ENCODE assay signal across 24 cellular contexts in the genomic region with DNA sequence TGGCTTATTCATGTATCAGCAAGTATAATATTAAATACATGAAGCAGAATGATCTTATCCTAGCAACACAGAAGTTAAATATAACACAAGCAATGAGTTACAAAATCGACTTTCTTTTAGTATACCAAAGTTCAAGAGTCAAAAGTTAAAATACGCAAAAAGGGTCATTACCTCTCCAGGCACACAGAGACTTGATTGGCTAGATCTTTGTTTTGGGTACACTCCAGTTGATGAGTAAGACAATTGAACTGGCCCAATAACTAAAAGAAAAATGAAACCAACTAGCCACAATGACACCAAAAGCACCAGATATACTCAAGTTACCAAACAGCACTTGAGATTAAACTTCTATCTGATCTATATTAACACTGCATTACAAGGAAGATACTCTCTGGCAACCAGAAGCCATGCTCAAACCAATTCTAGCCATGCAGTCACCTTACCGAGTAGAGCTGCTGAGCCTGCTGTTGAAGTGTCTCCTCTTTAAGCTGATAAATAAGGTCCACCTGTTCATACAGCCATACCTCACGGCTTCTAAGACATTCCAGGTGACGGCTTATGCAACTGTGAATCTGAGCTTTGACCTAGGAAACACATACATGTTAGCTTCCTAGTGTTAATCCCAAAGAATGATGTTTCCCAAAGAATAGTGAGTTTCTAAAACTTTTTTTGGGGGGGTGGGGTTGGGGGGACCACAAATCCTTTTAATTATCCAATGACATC. TPM values are rescaled to one million over a fixed set of nuclear protein-coding genes. Genes with fewer than 3 reads are reported as not detected.
A peak's percentile ranks its signal among the peaks of the same experiment; 100 is the strongest.
DNase-seq lines count a peak whose midpoint lies in the region; ATAC-seq and TF ChIP-seq lines count a peak whose summit lies in the region.
"Had no signal": no experiment of that assay in that cellular context is flagged by ENCODE, and none has a peak within 500 bp of the region (broad histone marks: within the 10 kb centered on the region; RNA-seq: fewer than 3 reads in every experiment).

No MANE protein-coding gene starts in this region.

- H4K91ac ChIP-seq in H9 (ENCODE audit: insufficient read length, low read depth, low read length): no peak overlapping the region

- peak overlapping the region; percentile 76 for H3K27ac Mint-ChIP-seq in HFFc6
- no peak overlapping the region for H3K27ac Mint-ChIP-seq in H9
- H3K27ac Mint-ChIP-seq: brain had no signal

- H3T11ph ChIP-seq in H9 (ENCODE audit: low read length): no peak overlapping the region

- no peak overlapping the region for H3K9ac ChIP-seq in H9 (ENCODE audit: extremely low read depth, insufficient read length, low read length)

- H3K18ac ChIP-seq in H9 (ENCODE audit: insufficient read length, low read depth, low read length): no peak overlapping the region

- H3K27ac ChIP-seq in brain microvascular endothelial cell (peak overlapping the region; percentile 43), neutrophil (peak overlapping the region; percentile 41), H9 (ENCODE audit: insufficient read length, low read depth, low read length) (no peak overlapping the region), thyroid gland (no peak overlapping the region)
- H3K27ac ChIP-seq: 22Rv1, tibial nerve had no signal

- no peak overlapping the region for H3K56ac ChIP-seq in H9 (ENCODE audit: insufficient read length, low read depth, low read length)

- no peak overlapping the region for H2AFZ ChIP-seq in H9 (ENCODE audit: low read length)

- peaks cover 37% of the 10 kb centered on the region for H3K36me3 Mint-ChIP-seq in HFFc6 (ENCODE audit: low read depth)
- H3K36me3 Mint-ChIP-seq in H9 (ENCODE audit: insufficient read depth in 1 of 3, low read depth in 3 of 3): peaks cover 16 to 47% (median 29%) of the 10 kb centered on the region in 3 experiments; a peak in 6 of 7 replicates

- peaks cover 3% of the 10 kb centered on the region; the same call in 1 of the 2 replicates for H3K79me2 ChIP-seq in H9 (ENCODE audit: insufficient read depth, low read length)

- no peaks in the 10 kb centered on the region for H3K27me3 ChIP-seq in brain microvascular endothelial cell (replicated peaks)
- H3K27me3 ChIP-seq in neutrophil: no peaks in the 10 kb centered on the region
- H3K27me3 ChIP-seq in H9 (ENCODE audit: insufficient read depth, low read length): no peaks in the 10 kb centered on the region
- H3K27me3 ChIP-seq in thyroid gland: no peaks in the 10 kb centered on the region
- H3K27me3 ChIP-seq: tibial nerve had no signal

- peaks cover 3% of the 10 kb centered on the region for H3K79me1 ChIP-seq in H9 (ENCODE audit: insufficient read depth, low read depth, low read length, poor library complexity, severe bottlenecking)

- H2BK20ac ChIP-seq in H9 (ENCODE audit: low read depth, low read length, poor library complexity, severe bottlenecking): no peak overlapping the region

- TF ChIP-seq CTCF in HFFc6 (IDR thresholded peaks at IDR 0.05) (no peak), brain microvascular endothelial cell (IDR thresholded peaks at IDR 0.05; ENCODE audit: low read depth, low read length, missing control alignments) (no peak), neutrophil (IDR thresholded peaks at IDR 0.05) (no peak), H9 (conservative IDR thresholded peaks at IDR 0.05) (no peak), thyroid gland (IDR thresholded peaks at IDR 0.05) (no peak)

- no peak overlapping the region for H2BK120ac ChIP-seq in H9 (ENCODE audit: low read depth, low read length, poor library complexity, severe bottlenecking)

- WGBS in H9 (ENCODE audit: extremely low coverage, insufficient read length, low lambda C conversion rate): no CpG with 5 or more reads among the region's 5 CpGs
- 92% methylated on average over 5 of the region's 5 CpGs for WGBS in thyroid gland, 2 donors

- H3K4ac ChIP-seq in H9 (ENCODE audit: low read depth, low read length): no peak overlapping the region

- H3K4me2 ChIP-seq in H9 (ENCODE audit: insufficient read depth, insufficient read length, low read length): no peak overlapping the region

- no peak for TF ChIP-seq POLR2A in thyroid gland (IDR thresholded peaks at IDR 0.05)

- H3K23me2 ChIP-seq in H9 (ENCODE audit: insufficient read length, low read depth, low read length, poor library complexity, severe bottlenecking): no peaks in the 10 kb centered on the region

- H3K4me3 ChIP-seq in brain microvascular endothelial cell (ENCODE audit: low read depth, low read length) (no peak overlapping the region), neutrophil (ENCODE audit: low read depth in 1 of 2, low read length in 1 of 2) (no peak overlapping the region), thyroid gland (replicated peaks in 1 of 3) (no peak overlapping the region)
- H3K4me3 ChIP-seq: lung, tibial nerve had no signal

- H3K23ac ChIP-seq in H9 (ENCODE audit: insufficient read length, low read depth, low read length): no peak overlapping the region

- H3K4me1 ChIP-seq in neutrophil (ENCODE audit: control insufficient read depth in 1 of 2, insufficient read depth in 1 of 2, low read depth in 1 of 2, low read length in 1 of 2) (peaks cover 48 to 54% of the 10 kb centered on the region in 2 experiments), H9 (ENCODE audit: insufficient read depth, low read length) (no peaks in the 10 kb centered on the region), thyroid gland (peaks cover 16 to 34% of the 10 kb centered on the region in 2 donors)

- in situ Hi-C loops in brain microvascular endothelial cell (cut with HindIII; ENCODE audit: low pct_ligation_motif_present, low sequenced_read_pairs): no loop called here

- H4K8ac ChIP-seq in H9 (replicated peaks; ENCODE audit: insufficient read length, low read depth, low read length): no peak overlapping the region

- ATAC-seq in GM21576 (IDR thresholded peaks at IDR 0.05; ENCODE audit: unreplicated experiment): no peak
- ATAC-seq: T-cell had no signal

- intact Hi-C loops in thyroid gland (cut with DNase I): no loop called here

- DNase-seq in NCI-H82 (lab: John Stamatoyannopoulos, UW) (peak; percentile 8), NCI-H82 treated with DMSO at 0.1 percent for 48 hours (lab: John Stamatoyannopoulos, UW; ENCODE audit: unreplicated experiment) (no peak), HFFc6 (no peak), brain microvascular endothelial cell (peak; percentile 38), H9 (no peak), thyroid gland (no peak)
- DNase-seq: activated gamma-delta T cell; CD4-positive, CD25-positive, alpha-beta regulatory T cell; dermis blood vessel endothelial cell; NCI-H187; NCI-H345; Right ventricle myocardium superior; stimulated activated CD4-positive, alpha-beta T cell treated with anti-CD3 and anti-CD28 coated beads, Interleukin-4, amount 100 ng/mL, for 1 hour; T-cell had no signal

- H2BK15ac ChIP-seq in H9 (ENCODE audit: low read depth, low read length): no peak overlapping the region

- no peak overlapping the region for H3K14ac ChIP-seq in H9 (ENCODE audit: insufficient read depth, low read length)

- H3K4me3 Mint-ChIP-seq in HFFc6 (no peak overlapping the region), H9 (no peak overlapping the region)
- H3K4me3 Mint-ChIP-seq: brain; CD4-positive, CD25-positive, alpha-beta regulatory T cell; T-cell had no signal

- H2AK5ac ChIP-seq in H9 (ENCODE audit: insufficient read length, low read length): no peak overlapping the region

- no peak overlapping the region for H4K5ac ChIP-seq in H9 (ENCODE audit: insufficient read length, low read depth, low read length)

- peaks cover 54% of the 10 kb centered on the region for H3K4me1 Mint-ChIP-seq in HFFc6 (ENCODE audit: low read depth)
- peaks cover 2 to 6% of the 10 kb centered on the region in 2 experiments; a peak in 3 of 4 replicates for H3K4me1 Mint-ChIP-seq in H9

- H4K20me1 ChIP-seq in H9 (ENCODE audit: control insufficient read depth, insufficient read depth, insufficient read length): no peaks in the 10 kb centered on the region

- no peak overlapping the region for H2BK12ac ChIP-seq in H9 (ENCODE audit: insufficient read length, low read depth, low read length)

- no peaks in the 10 kb centered on the region; the same call in 1 of the 2 replicates for H3K27me3 Mint-ChIP-seq in HFFc6 (ENCODE audit: insufficient read depth)
- H3K27me3 Mint-ChIP-seq in H9 (ENCODE audit: low read depth): no peaks in the 10 kb centered on the region
- H3K27me3 Mint-ChIP-seq: brain, T-cell had no signal

- H2BK5ac ChIP-seq in H9 (ENCODE audit: insufficient read length, low read length): no peak overlapping the region

- H3K36me3 ChIP-seq in brain microvascular endothelial cell (replicated peaks): peaks cover 39% of the 10 kb centered on the region
- H3K36me3 ChIP-seq in neutrophil: peaks cover 70% of the 10 kb centered on the region
- peaks cover 46% of the 10 kb centered on the region in 2 donors for H3K36me3 ChIP-seq in thyroid gland

- no peaks in the 10 kb centered on the region for H3K9me3 Mint-ChIP-seq in HFFc6
- no peaks in the 10 kb centered on the region for H3K9me3 Mint-ChIP-seq in H9
- H3K9me3 Mint-ChIP-seq: brain; CD4-positive, CD25-positive, alpha-beta regulatory T cell; T-cell had no signal

- no peaks in the 10 kb centered on the region for H3K9me3 ChIP-seq in neutrophil
- no peaks in the 10 kb centered on the region for H3K9me3 ChIP-seq in H9 (ENCODE audit: control insufficient read depth, low read depth, low read length)
- no peaks in the 10 kb centered on the region for H3K9me3 ChIP-seq in thyroid gland
- H3K9me3 ChIP-seq: tibial nerve had no signal

RNA-seq across cellular contexts. Expression of a gene that starts 15.6 kb away (rescaled TPM):
- 100 to 1,000 TPM; 124 to 156 (median 144) TPM for total RNA-seq in HFFc6 (2021; fragmentation: NEBNext Ultra II Directional; extraction: Animal tissue kit (Norgen Biotek cat#: 25700))
- 83.3 and 83.9 TPM in 2 replicates for total RNA-seq in H9 (2021)
- 100 to 1,000 TPM; 140 to 189 (median 160) TPM for total RNA-seq in thyroid gland

RNA-seq across cellular contexts. Expression of a gene that starts 31.2 kb away (rescaled TPM):
- under 1 TPM in 1 of 6 experiments, not detected in 5; 0.65 TPM for total RNA-seq in HFFc6 (2021; fragmentation: NEBNext Ultra II Directional; extraction: Animal tissue kit (Norgen Biotek cat#: 25700))
- total RNA-seq in H9 (2021) (not detected in 2 replicates), thyroid gland (not detected)
- total RNA-seq: activated CD8-positive, alpha-beta memory T cell treated with anti-CD3 and anti-CD28 coated beads for 36 hours; CD4-positive, CD25-positive, alpha-beta regulatory T cell; Daoy; dermis blood vessel endothelial cell; myocyte; Right ventricle myocardium superior; skeletal muscle tissue; T-cell; tibial nerve had no signal

RNA-seq across cellular contexts. Expression of a gene that starts 42.6 kb away (rescaled TPM):
- 10 to 100 TPM; 89.2 to 99.3 (median 96.4) TPM for total RNA-seq in HFFc6 (2021; fragmentation: NEBNext Ultra II Directional; extraction: Animal tissue kit (Norgen Biotek cat#: 25700))
- total RNA-seq in H9 (2021) (95.9 and 105 TPM in 2 replicates), thyroid gland (10 to 100 TPM; 68.7 to 85.6 (median 72.1) TPM)

Comparison
In these comparisons a context has a peak if more than half of its experiments do, and no peak if none do; other contexts are left out.
1. DNase-seq: peak in NCI-H82 (single experiment) and brain microvascular endothelial cell (single experiment); none in NCI-H82 treated with DMSO at 0.1 percent for 48 hours (single experiment), HFFc6 (single experiment), H9 (single experiment) and thyroid gland (0 of 2).
2. H3K27ac ChIP-seq: peak in brain microvascular endothelial cell (single experiment) and neutrophil (single experiment); none in H9 (single experiment) and thyroid gland (0 of 3).